8 cellular contexts compared by ENCODE assay signal in the genomic region with DNA sequence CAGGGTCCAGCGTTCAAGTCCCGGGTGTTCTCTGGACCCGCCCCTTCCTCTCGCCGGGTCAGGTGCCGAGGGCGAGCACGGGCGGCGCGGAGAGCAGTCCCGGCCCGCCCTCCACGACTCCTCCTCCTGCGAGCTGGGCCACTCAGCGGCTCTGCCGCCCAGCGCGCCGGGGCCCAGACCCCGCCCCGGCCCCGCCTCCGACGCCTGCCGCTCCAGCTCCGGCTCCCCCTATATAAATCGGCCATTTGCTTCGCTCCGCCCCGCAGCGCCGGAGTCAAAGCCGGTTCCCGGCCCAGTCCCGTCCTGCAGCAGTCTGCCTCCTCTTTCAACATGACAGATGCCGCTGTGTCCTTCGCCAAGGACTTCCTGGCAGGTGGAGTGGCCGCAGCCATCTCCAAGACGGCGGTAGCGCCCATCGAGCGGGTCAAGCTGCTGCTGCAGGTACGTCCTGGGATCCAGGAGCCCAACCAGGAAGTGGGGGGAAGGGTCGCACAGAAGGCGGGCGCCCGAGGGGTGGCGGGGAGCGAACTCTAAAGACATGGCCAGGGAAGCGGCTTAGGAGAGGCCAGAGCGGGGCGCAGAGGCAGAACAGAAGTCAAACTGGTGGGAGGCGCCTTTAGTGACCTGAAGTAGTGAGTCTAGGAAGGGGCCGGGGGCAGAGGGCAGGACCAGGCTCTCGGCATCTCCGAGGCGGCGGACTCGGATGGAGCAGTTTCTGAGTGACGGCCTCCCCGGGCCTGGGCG. TPM values are rescaled to one million over a fixed set of nuclear protein-coding genes. Genes with fewer than 3 reads are reported as not detected.
DNase-seq lines count a peak whose midpoint lies in the region; ATAC-seq lines count a peak whose summit lies in the region.

Gene SLC25A5, plus strand, starts transcription at position 259 of the 744 bp plus-strand sequence. Its CDS starts 72 bp downstream, at position 331.

- DNase-seq in CD1c-positive myeloid dendritic cell (ENCODE audit: extremely low spot score): peak; percentile 91
- DNase-seq in NCI-H82 (lab: John Stamatoyannopoulos, UW): peak; percentile 93
- DNase-seq in activated CD8-positive, alpha-beta memory T cell treated with anti-CD3 and anti-CD28 coated beads for 1 hour (ENCODE audit: extremely low read depth in 1 of 2, low read depth in 1 of 2): peak; percentile 47 to 69
- peak; percentile 89 for DNase-seq in medulla oblongata (ENCODE audit: extremely low spot score)
- peak; percentile 62 for DNase-seq in stimulated activated CD8-positive, alpha-beta memory T cell treated with anti-CD3 and anti-CD28 coated beads, Interleukin-12 subunit alpha, Interleukin-12 subunit beta, amount 100 ng/mL, for 1 hour (ENCODE audit: low read depth)

- H3K27ac ChIP-seq in ectodermal cell (ENCODE audit: insufficient read depth, low read depth, low read length, poor library complexity, severe bottlenecking): peak within 1 kb of the TSS; percentile 74

- WGBS in ectodermal cell, 2 experiments: 0% methylated on average over 64 of the region's 64 CpGs

- H3K36me3 ChIP-seq in ectodermal cell (ENCODE audit: control insufficient read depth, insufficient read depth, low read length): peaks cover 5% of the 10 kb centered on the region

- no peaks in the 10 kb centered on the region for H3K27me3 ChIP-seq in ectodermal cell (ENCODE audit: control insufficient read depth, insufficient read depth, low read length, poor library complexity, severe bottlenecking)

- peak; percentile 78 for ATAC-seq in GM19395 (IDR thresholded peaks at IDR 0.05; ENCODE audit: unreplicated experiment)
- peak; percentile 60 for ATAC-seq in HG03558 (IDR thresholded peaks at IDR 0.05; ENCODE audit: extremely low read depth, unreplicated experiment)

- H3K9me3 ChIP-seq in ectodermal cell (ENCODE audit: control insufficient read depth, low read length): no peaks in the 10 kb centered on the region

- H3K4me1 ChIP-seq in ectodermal cell (ENCODE audit: control insufficient read depth, insufficient read depth, low read length): no peaks in the 10 kb centered on the region

- peak within 1 kb of the TSS; percentile 70 for H3K4me3 ChIP-seq in ectodermal cell (ENCODE audit: insufficient read depth, low read depth, low read length)

RNA-seq across cellular contexts. Expression of gene SLC25A5, which starts in this region (rescaled TPM):
- 297 TPM for polyA plus RNA-seq in ectodermal cell (2013, experiment 1 of 4)
- polyA plus RNA-seq in ectodermal cell (2013, experiment 2 of 4): 285 TPM
- 281 TPM for polyA plus RNA-seq in ectodermal cell (2013, experiment 3 of 4)
- 296 TPM for polyA plus RNA-seq in ectodermal cell (2013, experiment 4 of 4)

Comparison
In these comparisons a context has a peak if more than half of its experiments do, and no peak if none do; other contexts are left out.
1. Peak in every context shown above with its lines: DNase-seq, ATAC-seq, H3K4me3 ChIP-seq and H3K27ac ChIP-seq.